8 cellular contexts compared by ENCODE assay signal in genomic region chr17:17042851-17043667, GRCh38. TPM values are rescaled to one million over a fixed set of nuclear protein-coding genes. Genes with fewer than 3 reads are reported as not detected.
A peak's percentile ranks its signal among the peaks of the same experiment; 100 is the strongest.
DNase-seq lines count a peak whose midpoint lies in the region; FAIRE-seq and TF ChIP-seq lines count a peak whose summit lies in the region.

No MANE protein-coding gene starts in this region.

- no peaks in the 10 kb centered on the region for H3K36me3 ChIP-seq in adrenal gland (replicated peaks in 1 of 2)
- no peaks in the 10 kb centered on the region for H3K36me3 ChIP-seq in spleen

- DNase-seq in GM12891 (ENCODE audit: insufficient read length, low spot score) (no peak), NAMALWA (ENCODE audit: low spot score) (peak; percentile 20), adrenal gland (peak in 6 of 7 donors; percentile 36 to 67 (median 48)), immature natural killer cell (peak in 1 of 3 donors; percentile 16), spleen (peak; percentile 86), NCI-H2081 (lab: John Stamatoyannopoulos, UW) (no peak), NCI-H510A treated with DMSO at 0.1 percent for 48 hours (lab: John Stamatoyannopoulos, UW) (no peak)
- DNase-seq in central memory CD4-positive, alpha-beta T cell: no peak

- peak; percentile 72 for FAIRE-seq in GM12891 (lab: Jason Lieb, UNC)

- H3K4me3 ChIP-seq in adrenal gland (peak overlapping the region; percentile 32 to 93 (median 59)), spleen (peak overlapping the region; percentile 46 to 89 (median 72))

- H3K27ac ChIP-seq in adrenal gland (peak overlapping the region; percentile 61 to 95 (median 86)), spleen (peak overlapping the region; percentile 61 to 85 (median 78))

- intact Hi-C loops in adrenal gland (cut with DNase I) (no loop called here), spleen (cut with DNase I; ENCODE audit: low total_unique reads) (no loop called here)

- no peak for TF ChIP-seq CTCF in adrenal gland (IDR thresholded peaks at IDR 0.05)
- TF ChIP-seq CTCF in spleen (IDR thresholded peaks at IDR 0.05 in 8 of 11, conservative IDR thresholded peaks at IDR 0.05 in 3 of 11): no peak

- peak overlapping the region; percentile 86 to 97 (median 94) for H3K4me3 Mint-ChIP-seq in immature natural killer cell

- H3K36me3 Mint-ChIP-seq in immature natural killer cell: no peaks in the 10 kb centered on the region

- peak overlapping the region; percentile 76 to 92 (median 90) for H3K27ac Mint-ChIP-seq in immature natural killer cell

- WGBS in adrenal gland, 4 donors: 0 to 1% (median 0%) methylated on average over 21 to 42 of the region's 42 CpGs
- WGBS in spleen, 5 donors: 1 to 2% (median 1%) methylated on average over 35 to 42 of the region's 42 CpGs

- H3K9me3 ChIP-seq in adrenal gland (replicated peaks in 1 of 3) (no peaks in the 10 kb centered on the region), spleen (no peaks in the 10 kb centered on the region)

- TF ChIP-seq POLR2A in GM12891 (IDR thresholded peaks at IDR 0.05; ENCODE audit: low read depth, low read length): no peak
- TF ChIP-seq POLR2A in adrenal gland (IDR thresholded peaks at IDR 0.05): peak in 1 of 2 donors; percentile 50
- TF ChIP-seq POLR2A in spleen (IDR thresholded peaks at IDR 0.05): no peak

- peaks cover 36 to 58% of the 10 kb centered on the region in 2 donors for H3K4me1 ChIP-seq in adrenal gland (replicated peaks in 1 of 2)
- H3K4me1 ChIP-seq in spleen: peaks cover 41 to 66% (median 60%) of the 10 kb centered on the region in 6 donors

- H3K27me3 Mint-ChIP-seq in immature natural killer cell (ENCODE audit: low read depth in 3 of 3): peaks cover 2 to 5% (median 2%) of the 10 kb centered on the region in 3 donors

- H3K27me3 ChIP-seq in adrenal gland: no peaks in the 10 kb centered on the region
- H3K27me3 ChIP-seq in spleen (replicated peaks in 1 of 7): no peaks in the 10 kb centered on the region

- no peaks in the 10 kb centered on the region for H3K9me3 Mint-ChIP-seq in immature natural killer cell

- peaks cover 52 to 61% of the 10 kb centered on the region in 2 donors for H3K4me1 Mint-ChIP-seq in immature natural killer cell

TF ChIP-seq in GM12891, 5 proteins besides CTCF, POLR2A, EP300 and RAD21:
- TF ChIP-seq POU2F2 (IDR thresholded peaks at IDR 0.05; ENCODE audit: low read depth, low read length): no peak
- no peak for TF ChIP-seq PAX5 (IDR thresholded peaks at IDR 0.05; ENCODE audit: insufficient read depth, low read length, severe bottlenecking)
- no peak for TF ChIP-seq SPI1 (IDR thresholded peaks at IDR 0.05; ENCODE audit: low read depth, low read length)
- no peak for TF ChIP-seq POLR2AphosphoS5 (IDR thresholded peaks at IDR 0.05; ENCODE audit: low read depth, low read length)
- TF ChIP-seq TAF1 (IDR thresholded peaks at IDR 0.05; ENCODE audit: low read depth, low read length): no peak

RNA-seq across cellular contexts. Expression of gene MPRIP, which starts 0.8 kb away (rescaled TPM):
- 68.5 TPM for polyA plus RNA-seq in GM12891 (2012; ENCODE audit: low read depth, missing spikeins)
- total RNA-seq in adrenal gland: 100 to 1,000 TPM; 109 to 234 (median 168) TPM
- polyA plus RNA-seq in adrenal gland: 100 to 1,000 TPM; 174 to 231 (median 176) TPM
- polyA plus RNA-seq in immature natural killer cell: 10 to 100 TPM in 1 of 3 donors, 1 to 10 TPM in 2; 1.2 to 15.1 (median 4.2) TPM
- total RNA-seq in spleen: 100 to 1,000 TPM; 120 to 309 (median 197) TPM
- polyA plus RNA-seq in spleen: 100 to 1,000 TPM in 1 of 3 donors, 10 to 100 TPM in 2; 52.3 to 114 (median 83.0) TPM

Comparison
In these comparisons a context has a peak if more than half of its experiments do, and no peak if none do; other contexts are left out.
1. DNase-seq: peak in NAMALWA (single experiment), adrenal gland (6 of 7) and spleen (single experiment); none in GM12891 (single experiment), NCI-H2081 (0 of 2), NCI-H510A treated with DMSO at 0.1 percent for 48 hours (single experiment) and central memory CD4-positive, alpha-beta T cell (single experiment).